Comparison of ENCODE assay signal across 29 cellular contexts in genomic region chr15:98841419-98841970, GRCh38.
A peak's percentile ranks its signal among the peaks of the same experiment; 100 is the strongest.
DNase-seq lines count a peak whose midpoint lies in the region; ATAC-seq and TF ChIP-seq lines count a peak whose summit lies in the region.
"Had no signal": no experiment of that assay in that cellular context is flagged by ENCODE, and none has a peak within 500 bp of the region (broad histone marks: within the 10 kb centered on the region; RNA-seq: fewer than 3 reads in every experiment).

No MANE protein-coding gene starts in this region.

- H3F3A ChIP-seq in GM23338 (replicated peaks; ENCODE audit: low read depth) = no peaks in the 10 kb centered on the region

- H3K9me3 Mint-ChIP-seq in GM23338 (no peaks in the 10 kb centered on the region), nephron progenitor cell (peaks cover 10% of the 10 kb centered on the region)
- H3K9me3 Mint-ChIP-seq: immature natural killer cell had no signal

- H3K79me2 ChIP-seq in GM23338 (replicated peaks; ENCODE audit: insufficient read depth) = peaks cover 98% of the 10 kb centered on the region

- no peak overlapping the region for H3K4me2 ChIP-seq in GM23338

- H3K36me3 Mint-ChIP-seq in GM23338 (ENCODE audit: low read depth) (peaks cover 3% of the 10 kb centered on the region; the same call in 1 of the 3 replicates), nephron progenitor cell (ENCODE audit: low read depth) (peaks cover 24% of the 10 kb centered on the region)

- H4K20me1 ChIP-seq in GM23338 (replicated peaks; ENCODE audit: insufficient read depth) = peaks cover 59% of the 10 kb centered on the region

- no peaks in the 10 kb centered on the region for H3K27me3 ChIP-seq in GM23338 (ENCODE audit: insufficient read depth)
- H3K27me3 ChIP-seq: ascending aorta, suprapubic skin had no signal

- H3K27me3 Mint-ChIP-seq in GM23338 (ENCODE audit: insufficient read depth, low read depth, poor library complexity) (peaks cover 5% of the 10 kb centered on the region), nephron progenitor cell (ENCODE audit: low read depth, poor library complexity) (no peaks in the 10 kb centered on the region)
- H3K27me3 Mint-ChIP-seq: activated B cell treated with CpG ODN at 0.5 μM for 24 hours had no signal

- 0 out of 3 replicates have a peak, but pooled peaks have one; percentile 18 for ATAC-seq in GM23338
- ATAC-seq: left colon, PC-3 had no signal

- TF ChIP-seq CTCF in GM23338 (conservative IDR thresholded peaks at IDR 0.05; ENCODE audit: low read depth in 2 of 2) (no peak), nephron progenitor cell (IDR thresholded peaks at IDR 0.05) (no peak)

- no peaks in the 10 kb centered on the region for H3K36me3 ChIP-seq in GM23338 (ENCODE audit: insufficient read depth)
- H3K36me3 ChIP-seq: ascending aorta, suprapubic skin had no signal

- H3K4me3 Mint-ChIP-seq in GM23338 (no peak overlapping the region), nephron progenitor cell (no peak overlapping the region)
- H3K4me3 Mint-ChIP-seq: activated B cell treated with CpG ODN at 0.5 μM for 24 hours; activated T-helper 1 cell treated with anti-CD3 and anti-CD28 coated beads, Interleukin-12 subunit alpha, Interleukin-12 subunit beta, Interleukin-2, Interleukin-4 antibody, amounts not matched to agents 30 ng/mL and 10 ng/mL and 1 ng/mL, durations not matched to agents 14 hours and 24 hours and 36 hours; immature natural killer cell had no signal

- H3K27ac Mint-ChIP-seq in GM23338 = peak overlapping the region; percentile 60; the same call in 1 of the 2 replicates
- H3K27ac Mint-ChIP-seq in nephron progenitor cell = peak overlapping the region; percentile 30
- H3K27ac Mint-ChIP-seq: activated B cell treated with CpG ODN at 0.5 μM for 24 hours; activated T-helper 1 cell treated with anti-CD3 and anti-CD28 coated beads, Interleukin-12 subunit alpha, Interleukin-12 subunit beta, Interleukin-2, Interleukin-4 antibody, amounts not matched to agents 30 ng/mL and 10 ng/mL and 1 ng/mL, durations not matched to agents 14 hours and 24 hours and 36 hours; immature natural killer cell had no signal

- H2AFZ ChIP-seq in GM23338 = no peak overlapping the region

- H3K4me1 Mint-ChIP-seq in GM23338 (peaks cover 59% of the 10 kb centered on the region), nephron progenitor cell (peaks cover 85% of the 10 kb centered on the region)
- H3K4me1 Mint-ChIP-seq: activated B cell treated with CpG ODN at 0.5 μM for 24 hours had no signal

- H3K4me1 ChIP-seq in GM23338 (ENCODE audit: insufficient read depth) = peaks cover 49% of the 10 kb centered on the region

- no peak overlapping the region for H3K27ac ChIP-seq in GM23338 (ENCODE audit: low read depth)
- H3K27ac ChIP-seq: ascending aorta, C4-2B, suprapubic skin had no signal

- no peak overlapping the region for H3K4me3 ChIP-seq in GM23338
- H3K4me3 ChIP-seq: ascending aorta, suprapubic skin had no signal

- DNase-seq in COLO668 (lab: John Stamatoyannopoulos, UW; ENCODE audit: unreplicated experiment) (peak; percentile 12), GM23338 (ENCODE audit: low spot score) (no peak), astrocyte of the hippocampus (ENCODE audit: low read depth, low spot score) (peak; percentile 6), nephron progenitor cell (no peak), ecto neural progenitor cell (ENCODE audit: low spot score) (no peak), NCI-H82 treated with DMSO at 0.1 percent for 48 hours (lab: John Stamatoyannopoulos, UW; ENCODE audit: unreplicated experiment) (no peak), NCI-H510A (lab: John Stamatoyannopoulos, UW) (no peak)
- DNase-seq: activated B cell treated with CpG ODN at 0.5 μM for 24 hours; activated CD4-positive, alpha-beta T cell treated with anti-CD3 and anti-CD28 coated beads, Interleukin-2, amount 50 U/mL, for 4 hours; activated naive CD4-positive, alpha-beta T cell treated with anti-CD3 and anti-CD28 coated beads, Interleukin-2, amount 50 U/mL, for 16 hours; Calu3; caudate nucleus; cortex of kidney; hippocampal formation; immature natural killer cell; Kasumi-1; left colon; mesendoderm; NCI-H1436 treated with DMSO at 0.1 percent for 48 hours; NCI-H524; PC-3; retina; SIG-M5; stimulated activated CD4-positive, alpha-beta T cell treated with anti-CD3 and anti-CD28 coated beads, Interleukin-4, amount 100 ng/mL, for 1 hour; T1000 had no signal

- H3K9me2 ChIP-seq in GM23338 (ENCODE audit: insufficient read depth) = no peaks in the 10 kb centered on the region

TF ChIP-seq in GM23338, 12 proteins besides CTCF, POLR2A, EP300 and RAD21:
- TF ChIP-seq STAT1 (IDR thresholded peaks at IDR 0.05; ENCODE audit: unreplicated experiment) (no peak), CREB1 (CRISPR knock-in tag; IDR thresholded peaks at IDR 0.05; ENCODE audit: low read depth) (no peak), POLR2AphosphoS5 (IDR thresholded peaks at IDR 0.05; ENCODE audit: low read depth) (no peak), JUNB (IDR thresholded peaks at IDR 0.05; ENCODE audit: unreplicated experiment) (no peak), EZH2 (IDR thresholded peaks at IDR 0.05; ENCODE audit: low read depth, unreplicated experiment) (no peak)

Comparison
In these comparisons a context has a peak if more than half of its experiments do, and no peak if none do; other contexts are left out.
1. DNase-seq: peak in COLO668 (single experiment) and astrocyte of the hippocampus (single experiment); none in GM23338 (single experiment), nephron progenitor cell (single experiment), ecto neural progenitor cell (single experiment), NCI-H82 treated with DMSO at 0.1 percent for 48 hours (single experiment) and NCI-H510A (single experiment).